8 cellular contexts compared by ENCODE assay signal in genomic region chr10:95308389-95309302, GRCh38. TPM values are rescaled to one million over a fixed set of nuclear protein-coding genes. Genes with fewer than 3 reads are reported as not detected.
DNase-seq lines count a peak whose midpoint lies in the region; TF ChIP-seq lines count a peak whose summit lies in the region.

No MANE protein-coding gene starts in this region.

- no peaks in the 10 kb centered on the region for H3K9me2 ChIP-seq in Karpas-422 (replicated peaks; ENCODE audit: insufficient read depth, low read length)

- H3K4me1 Mint-ChIP-seq in endodermal cell, result peaks cover 68% of the 10 kb centered on the region

- H3K27ac ChIP-seq in endodermal cell (ENCODE audit: low read depth, low read length) (no peak overlapping the region), muscle layer of duodenum (ENCODE audit: low read length) (peak overlapping the region; percentile 59), neuronal stem cell (replicated peaks; ENCODE audit: low read length) (no peak overlapping the region), Karpas-422 (ENCODE audit: low read length) (no peak overlapping the region)

- no peak overlapping the region for H2BK15ac ChIP-seq in neuronal stem cell (ENCODE audit: low read length)

- H3K9me3 ChIP-seq in endodermal cell (ENCODE audit: control insufficient read depth, low read length), result no peaks in the 10 kb centered on the region
- H3K9me3 ChIP-seq in muscle layer of duodenum (ENCODE audit: control insufficient read depth in 1 of 2, low read length in 2 of 2), result no peaks in the 10 kb centered on the region
- H3K9me3 ChIP-seq in neuronal stem cell (replicated peaks in 1 of 2; ENCODE audit: control insufficient read depth in 2 of 2, insufficient read depth in 1 of 2, low read depth in 1 of 2, low read length in 2 of 2), result no peaks in the 10 kb centered on the region
- no peaks in the 10 kb centered on the region for H3K9me3 ChIP-seq in Karpas-422 (ENCODE audit: low read length)

- WGBS in endodermal cell (ENCODE audit: insufficient coverage in 1 of 2, insufficient read length in 1 of 2), 2 experiments, result 74 to 82% methylated on average over 7 to 8 of the region's 8 CpGs
- WGBS in neuronal stem cell (ENCODE audit: extremely low coverage in 2 of 2, insufficient read length in 2 of 2, insufficient replicate concordance in 1 of 2), 2 donors, result no CpG with 5 or more reads among the region's 8 CpGs

- no peaks in the 10 kb centered on the region for H3K79me1 ChIP-seq in neuronal stem cell (ENCODE audit: low read depth, low read length)

- peaks cover 42% of the 10 kb centered on the region for H3K4me1 ChIP-seq in endodermal cell (ENCODE audit: control insufficient read depth, insufficient read depth, low read length)
- peaks cover 4 to 16% of the 10 kb centered on the region in 2 donors for H3K4me1 ChIP-seq in muscle layer of duodenum (ENCODE audit: control insufficient read depth in 1 of 2, insufficient read depth in 2 of 2, low read length in 2 of 2)
- H3K4me1 ChIP-seq in neuronal stem cell (ENCODE audit: control insufficient read depth in 2 of 2, insufficient read depth in 1 of 2, low read depth in 1 of 2, low read length in 2 of 2), result peaks cover 0 to 11% of the 10 kb centered on the region in 2 donors
- no peaks in the 10 kb centered on the region for H3K4me1 ChIP-seq in Karpas-422 (ENCODE audit: low read length)

- H3K36me3 Mint-ChIP-seq in endodermal cell (ENCODE audit: low read depth), result no peaks in the 10 kb centered on the region

- no peaks in the 10 kb centered on the region for H3K9me3 Mint-ChIP-seq in endodermal cell

- H3K79me2 ChIP-seq in Karpas-422 (ENCODE audit: low read length), result no peaks in the 10 kb centered on the region

- no peak overlapping the region for H2BK5ac ChIP-seq in neuronal stem cell (ENCODE audit: low read length)

- H3K14ac ChIP-seq in neuronal stem cell (ENCODE audit: low read length), result no peak overlapping the region

- TF ChIP-seq CTCF in endodermal cell (conservative IDR thresholded peaks at IDR 0.05), result no peak

- H3K27ac Mint-ChIP-seq in endodermal cell, result peak overlapping the region; percentile 89

- H3K4me3 ChIP-seq in endodermal cell (ENCODE audit: low read length) (peak overlapping the region; percentile 12), muscle layer of duodenum (ENCODE audit: low read depth in 1 of 2, low read length in 2 of 2) (no peak overlapping the region), neuronal stem cell (ENCODE audit: low read length in 2 of 2) (no peak overlapping the region), Karpas-422 (ENCODE audit: low read length) (no peak overlapping the region)

- H3K27me3 Mint-ChIP-seq in endodermal cell (ENCODE audit: insufficient read depth), result peaks cover 3% of the 10 kb centered on the region

- H2BK12ac ChIP-seq in neuronal stem cell (ENCODE audit: low read length), result no peak overlapping the region

- no peak overlapping the region for H2AK5ac ChIP-seq in neuronal stem cell (ENCODE audit: low read depth, low read length)

- H2BK120ac ChIP-seq in neuronal stem cell (ENCODE audit: low read depth, low read length), result no peak overlapping the region

- peak overlapping the region; percentile 38 for H3K9ac ChIP-seq in endodermal cell (ENCODE audit: extremely low read depth, low read length, poor library complexity, severe bottlenecking)
- H3K9ac ChIP-seq in neuronal stem cell (ENCODE audit: low read depth, low read length, poor library complexity), result no peak overlapping the region
- H3K9ac ChIP-seq in Karpas-422 (ENCODE audit: low read length), result no peak overlapping the region

- no peak overlapping the region for H3K23ac ChIP-seq in neuronal stem cell (ENCODE audit: low read depth, low read length, poor library complexity)

- H3K27me3 ChIP-seq in endodermal cell (ENCODE audit: control insufficient read depth, insufficient read depth, low read length, poor library complexity, severe bottlenecking) (no peaks in the 10 kb centered on the region), muscle layer of duodenum (ENCODE audit: low read depth, low read length) (no peaks in the 10 kb centered on the region), neuronal stem cell (ENCODE audit: control insufficient read depth in 3 of 3, insufficient read depth in 3 of 3, low read depth in 1 of 3, low read length in 3 of 3) (peaks cover 0 to under 1% (median 0%) of the 10 kb centered on the region in 3 experiments), Karpas-422 (ENCODE audit: low read length) (no peaks in the 10 kb centered on the region)

- H3K4me2 ChIP-seq in neuronal stem cell (ENCODE audit: insufficient read depth, low read length, poor library complexity, severe bottlenecking) (no peak overlapping the region), Karpas-422 (ENCODE audit: low read depth, low read length, poor library complexity, severe bottlenecking) (no peak overlapping the region)

- H3K18ac ChIP-seq in neuronal stem cell (ENCODE audit: low read length), result no peak overlapping the region

- DNase-seq in ELF-1 (ENCODE audit: low read depth, low spot score) (peak; percentile 79), NCI-H226 (peak; percentile 98), endodermal cell (peak; percentile 89), NCI-H748 treated with DMSO at 0.1 percent for 48 hours (lab: John Stamatoyannopoulos, UW) (no peak), neuronal stem cell (ENCODE audit: low spot score) (no peak), Karpas-422 (no peak), KG1 (lab: John Stamatoyannopoulos, UW) (no peak)

- H3K36me3 ChIP-seq in endodermal cell (ENCODE audit: control insufficient read depth, insufficient read depth, low read length) (no peaks in the 10 kb centered on the region), muscle layer of duodenum (ENCODE audit: control insufficient read depth in 1 of 2, insufficient read depth in 2 of 2, low read length in 2 of 2) (peaks cover 0 to 8% of the 10 kb centered on the region in 2 donors), neuronal stem cell (replicated peaks in 1 of 2; ENCODE audit: control insufficient read depth in 2 of 2, insufficient read depth in 2 of 2, low read length in 2 of 2) (no peaks in the 10 kb centered on the region), Karpas-422 (ENCODE audit: insufficient read depth, low read length) (no peaks in the 10 kb centered on the region)

- H4K91ac ChIP-seq in neuronal stem cell (ENCODE audit: low read depth, low read length, poor library complexity), result no peak overlapping the region

- no peak overlapping the region for H2AFZ ChIP-seq in neuronal stem cell (ENCODE audit: low read length)
- no peak overlapping the region for H2AFZ ChIP-seq in Karpas-422 (ENCODE audit: low read length)

- H4K20me1 ChIP-seq in Karpas-422 (ENCODE audit: insufficient read depth, low read depth, low read length), result no peaks in the 10 kb centered on the region

- H3K4ac ChIP-seq in neuronal stem cell (ENCODE audit: low read length), result no peak overlapping the region

- H4K8ac ChIP-seq in neuronal stem cell (ENCODE audit: low read depth, low read length), result no peak overlapping the region

- H3K4me3 Mint-ChIP-seq in endodermal cell, result no peak overlapping the region

RNA-seq across cellular contexts. Expression of gene PDLIM1, which starts 17.8 kb away (rescaled TPM):
- 100 to 1,000 TPM in 1 of 2 donors, 10 to 100 TPM in 1; 93.9 to 158 TPM for total RNA-seq in endodermal cell
- polyA plus RNA-seq in endodermal cell (2013, experiment 1 of 2), result 133 TPM
- 133 TPM for polyA plus RNA-seq in endodermal cell (2013, experiment 2 of 2)
- polyA plus RNA-seq in neuronal stem cell (2013, experiment 1 of 2), result 24.2 TPM
- polyA plus RNA-seq in neuronal stem cell (2013, experiment 2 of 2), result 22.2 TPM
- total RNA-seq in Karpas-422 (2014; rRNA removed; shearing (Covaris generic); ENCODE audit: low replicate concordance), result 0.22 and 0.54 TPM in 2 replicates

Comparison
In these comparisons a context has a peak if more than half of its experiments do, and no peak if none do; other contexts are left out.
1. DNase-seq: peak in ELF-1 (single experiment), NCI-H226 (single experiment) and endodermal cell (single experiment); none in NCI-H748 treated with DMSO at 0.1 percent for 48 hours (single experiment), neuronal stem cell (single experiment), Karpas-422 (single experiment) and KG1 (single experiment).
2. RNA of gene PDLIM1, which starts 17.8 kb away (total RNA-seq): 93.9 to 158 TPM in endodermal cell; 0.22 to 0.54 TPM in Karpas-422; every median in the first group is over 10 times any median in the second.